ENCODE assay signal across 9 cellular contexts in the genomic region with DNA sequence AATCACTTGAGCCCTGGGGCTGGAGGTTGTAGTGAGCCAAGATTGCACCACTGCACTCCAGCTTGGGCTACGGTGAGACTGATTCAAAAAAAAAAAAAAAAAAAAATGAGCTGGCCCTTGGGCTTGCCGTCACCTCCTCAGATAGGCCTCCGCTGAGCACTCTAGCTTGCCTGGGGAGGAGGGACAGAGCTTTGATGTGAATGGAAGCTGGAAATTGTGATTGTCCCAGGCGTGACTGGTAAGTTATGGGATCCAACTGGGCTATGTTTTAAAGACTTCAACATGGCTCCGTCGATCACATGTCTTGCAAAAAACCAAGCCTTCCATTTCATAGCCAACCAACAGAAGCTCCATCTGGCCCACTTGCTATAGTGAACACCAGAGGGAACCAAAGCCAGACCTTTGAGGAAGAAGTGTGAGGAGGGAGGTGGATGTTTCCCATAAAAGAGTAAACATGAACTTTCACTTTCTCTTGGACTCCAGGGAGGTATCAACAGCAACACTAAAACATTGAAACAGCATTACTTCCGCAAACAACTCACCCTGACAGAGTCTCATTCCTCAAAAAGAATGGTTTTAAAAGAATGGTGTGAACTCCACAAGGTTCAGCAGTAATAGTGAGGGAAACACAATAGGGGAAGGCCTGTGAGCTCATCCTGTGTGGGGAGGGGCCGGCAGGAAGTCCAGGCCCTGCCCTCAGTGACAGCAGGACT. TPM values are rescaled to one million over a fixed set of nuclear protein-coding genes. Genes with fewer than 3 reads are reported as not detected.
DNase-seq lines count a peak whose midpoint lies in the region; ATAC-seq, FAIRE-seq and TF ChIP-seq lines count a peak whose summit lies in the region.
"Had no signal": no experiment of that assay in that cellular context is flagged by ENCODE, and none has a peak within 500 bp of the region (broad histone marks: within the 10 kb centered on the region; RNA-seq: fewer than 3 reads in every experiment).

No MANE protein-coding gene starts in this region.

- peak overlapping the region; percentile 74 for H3K4me2 ChIP-seq in astrocyte (ENCODE audit: low read length)

- peaks cover 7% of the 10 kb centered on the region for H3K9me3 ChIP-seq in astrocyte (ENCODE audit: insufficient read depth, low read depth, low read length)

- H2AFZ ChIP-seq in astrocyte (ENCODE audit: low read depth, low read length), result peak overlapping the region; percentile 63

- peak overlapping the region; percentile 90 for H3K27ac ChIP-seq in astrocyte (ENCODE audit: low read depth, low read length)

- peaks cover 26% of the 10 kb centered on the region for H3K4me1 Mint-ChIP-seq in astrocyte (ENCODE audit: low read depth, unreplicated experiment)

- H3K36me3 Mint-ChIP-seq in astrocyte (ENCODE audit: low read depth, unreplicated experiment), result no peaks in the 10 kb centered on the region

- H4K20me1 ChIP-seq in astrocyte (ENCODE audit: insufficient read depth, low read length), result no peaks in the 10 kb centered on the region

- H3K27me3 Mint-ChIP-seq in astrocyte (ENCODE audit: low read depth, unreplicated experiment), result no peaks in the 10 kb centered on the region

- H3K27me3 ChIP-seq in astrocyte (ENCODE audit: insufficient read depth, low read length), result no peaks in the 10 kb centered on the region

- peak overlapping the region; percentile 90 for H3K27ac Mint-ChIP-seq in astrocyte (ENCODE audit: unreplicated experiment)
- H3K27ac Mint-ChIP-seq: activated naive CD8-positive, alpha-beta T cell had no signal

- H3K4me3 ChIP-seq in GM12864 (ENCODE audit: low read depth, low read length), result no peak overlapping the region
- peak overlapping the region; percentile 9 for H3K4me3 ChIP-seq in astrocyte (ENCODE audit: insufficient read depth, low read depth, low read length)

- H3K9ac ChIP-seq in astrocyte (ENCODE audit: low read length), result peak overlapping the region; percentile 64

- FAIRE-seq in astrocyte (lab: Jason Lieb, UNC), result no peak

- peaks cover 9% of the 10 kb centered on the region for H3K9me3 Mint-ChIP-seq in astrocyte (ENCODE audit: unreplicated experiment)

- DNase-seq in GM12864 (ENCODE audit: low read depth) (no peak), HuH-7 (ENCODE audit: low spot score) (peak; percentile 34), astrocyte (ENCODE audit: low read depth) (peak; percentile 71), left kidney (ENCODE audit: low read depth, low spot score) (peak; percentile 52), T-helper 9 cell (no peak), NCI-H187 (lab: John Stamatoyannopoulos, UW) (no peak)
- no peak for DNase-seq in stimulated activated CD4-positive, alpha-beta T cell treated with anti-CD3 and anti-CD28 coated beads, Interleukin-4, amount 100 ng/mL, for 4 hours

- no peak overlapping the region for H3K4me3 Mint-ChIP-seq in astrocyte (ENCODE audit: unreplicated experiment)
- H3K4me3 Mint-ChIP-seq: activated naive CD8-positive, alpha-beta T cell had no signal

- no peaks in the 10 kb centered on the region for H3K79me2 ChIP-seq in astrocyte (ENCODE audit: insufficient read depth, low read length)

- peaks cover 26% of the 10 kb centered on the region for H3K4me1 ChIP-seq in astrocyte (ENCODE audit: insufficient read depth, low read length)

- ATAC-seq in GM21576 (IDR thresholded peaks at IDR 0.05; ENCODE audit: unreplicated experiment), result peak; percentile 54

- TF ChIP-seq CTCF in GM12864 (IDR thresholded peaks at IDR 0.05; ENCODE audit: low read depth, low read length, missing control alignments) (peak; percentile 14), astrocyte (IDR thresholded peaks at IDR 0.05; ENCODE audit: insufficient read depth, low read depth, low read length) (peak; percentile 34)

- no peaks in the 10 kb centered on the region for H3K36me3 ChIP-seq in astrocyte (ENCODE audit: insufficient read depth, low read length)

RNA-seq across cellular contexts. Expression of a gene that starts 59.3 kb away (rescaled TPM):
- total RNA-seq in astrocyte, result 2.9 and 3.0 TPM in 2 replicates

Comparison
In these comparisons a context has a peak if more than half of its experiments do, and no peak if none do; other contexts are left out.
1. DNase-seq: peak in HuH-7 (single experiment), astrocyte (single experiment) and left kidney (single experiment); none in GM12864 (single experiment), T-helper 9 cell (single experiment), NCI-H187 (0 of 2) and stimulated activated CD4-positive, alpha-beta T cell treated with anti-CD3 and anti-CD28 coated beads, Interleukin-4, amount 100 ng/mL, for 4 hours (0 of 2).